1 cellular context compared by ENCODE assay signal in the genomic region with DNA sequence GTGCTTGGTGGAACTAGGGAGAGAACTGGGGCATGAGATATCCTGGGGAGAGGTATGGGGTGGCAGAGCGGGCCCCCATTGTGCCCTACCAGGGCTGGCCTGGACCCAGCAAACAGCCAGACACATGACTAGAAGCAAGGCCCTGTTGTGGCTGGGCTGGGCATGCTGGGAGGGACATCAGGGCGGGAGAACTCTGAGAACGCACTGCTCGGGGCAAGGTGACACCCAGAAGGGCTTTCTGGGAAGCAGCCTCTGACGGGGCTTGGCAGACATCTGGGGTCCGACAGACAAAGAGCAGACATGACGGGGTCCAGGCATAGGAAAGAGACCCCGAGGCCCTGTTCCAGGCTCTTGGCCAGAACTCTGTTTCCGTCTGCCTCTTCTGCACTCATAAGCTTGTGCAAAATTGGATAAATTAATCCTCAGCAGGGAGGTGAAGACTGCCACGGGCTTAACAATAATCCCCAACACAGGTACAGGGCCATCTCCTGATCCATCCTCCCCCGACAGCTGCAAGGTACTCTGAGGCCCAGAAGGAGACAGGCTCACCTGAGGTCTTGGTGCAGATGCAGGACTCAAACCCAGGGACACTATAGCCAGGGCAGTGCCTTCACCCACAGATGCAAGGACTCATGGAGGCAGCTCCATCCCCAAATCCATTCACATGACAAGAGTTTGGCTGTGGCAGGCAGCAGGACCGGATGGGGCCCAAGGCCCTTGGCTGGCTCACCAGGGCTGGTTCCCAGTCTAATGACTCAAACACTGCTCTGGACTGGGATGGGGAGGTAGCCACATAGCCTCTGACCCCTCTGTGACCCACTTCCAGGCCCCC.
TF ChIP-seq lines count a peak whose summit lies in the region.

No MANE protein-coding gene starts in this region.

TF ChIP-seq in SK-N-SH treated with all-trans-retinoic acid at 6 μM for 48 hours, 23 proteins besides CTCF, POLR2A, EP300 and RAD21 (continued from another document):
- TF ChIP-seq, protein P1, sequence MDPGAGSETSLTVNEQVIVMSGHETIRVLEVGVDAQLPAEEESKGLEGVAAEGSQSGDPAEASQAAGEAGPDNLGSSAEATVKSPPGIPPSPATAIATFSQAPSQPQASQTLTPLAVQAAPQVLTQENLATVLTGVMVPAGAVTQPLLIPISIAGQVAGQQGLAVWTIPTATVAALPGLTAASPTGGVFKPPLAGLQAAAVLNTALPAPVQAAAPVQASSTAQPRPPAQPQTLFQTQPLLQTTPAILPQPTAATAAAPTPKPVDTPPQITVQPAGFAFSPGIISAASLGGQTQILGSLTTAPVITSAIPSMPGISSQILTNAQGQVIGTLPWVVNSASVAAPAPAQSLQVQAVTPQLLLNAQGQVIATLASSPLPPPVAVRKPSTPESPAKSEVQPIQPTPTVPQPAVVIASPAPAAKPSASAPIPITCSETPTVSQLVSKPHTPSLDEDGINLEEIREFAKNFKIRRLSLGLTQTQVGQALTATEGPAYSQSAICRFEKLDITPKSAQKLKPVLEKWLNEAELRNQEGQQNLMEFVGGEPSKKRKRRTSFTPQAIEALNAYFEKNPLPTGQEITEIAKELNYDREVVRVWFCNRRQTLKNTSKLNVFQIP (CRISPR knock-in tag; IDR thresholded peaks at IDR 0.05; ENCODE audit: borderline replicate concordance, low read depth), result no peak
- TF ChIP-seq ISL1 (CRISPR knock-in tag; IDR thresholded peaks at IDR 0.05) (no peak), ZNF565 (CRISPR knock-in tag; conservative IDR thresholded peaks at IDR 0.05; ENCODE audit: low read depth) (0 out of 2 replicates have a peak, but pooled peaks have one; percentile 47), ESRRG (CRISPR knock-in tag; IDR thresholded peaks at IDR 0.05) (no peak), RARB (CRISPR knock-in tag; IDR thresholded peaks at IDR 0.05) (no peak), SNAI2 (CRISPR knock-in tag; IDR thresholded peaks at IDR 0.05) (no peak), CSDC2 (CRISPR knock-in tag; IDR thresholded peaks at IDR 0.05) (no peak)
- TF ChIP-seq, protein P2, sequence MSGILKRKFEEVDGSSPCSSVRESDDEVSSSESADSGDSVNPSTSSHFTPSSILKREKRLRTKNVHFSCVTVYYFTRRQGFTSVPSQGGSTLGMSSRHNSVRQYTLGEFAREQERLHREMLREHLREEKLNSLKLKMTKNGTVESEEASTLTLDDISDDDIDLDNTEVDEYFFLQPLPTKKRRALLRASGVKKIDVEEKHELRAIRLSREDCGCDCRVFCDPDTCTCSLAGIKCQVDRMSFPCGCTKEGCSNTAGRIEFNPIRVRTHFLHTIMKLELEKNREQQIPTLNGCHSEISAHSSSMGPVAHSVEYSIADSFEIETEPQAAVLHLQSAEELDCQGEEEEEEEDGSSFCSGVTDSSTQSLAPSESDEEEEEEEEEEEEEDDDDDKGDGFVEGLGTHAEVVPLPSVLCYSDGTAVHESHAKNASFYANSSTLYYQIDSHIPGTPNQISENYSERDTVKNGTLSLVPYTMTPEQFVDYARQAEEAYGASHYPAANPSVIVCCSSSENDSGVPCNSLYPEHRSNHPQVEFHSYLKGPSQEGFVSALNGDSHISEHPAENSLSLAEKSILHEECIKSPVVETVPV (CRISPR knock-in tag; IDR thresholded peaks at IDR 0.05), result no peak; the same call in 1 of the 2 replicates
- TF ChIP-seq, protein P3, sequence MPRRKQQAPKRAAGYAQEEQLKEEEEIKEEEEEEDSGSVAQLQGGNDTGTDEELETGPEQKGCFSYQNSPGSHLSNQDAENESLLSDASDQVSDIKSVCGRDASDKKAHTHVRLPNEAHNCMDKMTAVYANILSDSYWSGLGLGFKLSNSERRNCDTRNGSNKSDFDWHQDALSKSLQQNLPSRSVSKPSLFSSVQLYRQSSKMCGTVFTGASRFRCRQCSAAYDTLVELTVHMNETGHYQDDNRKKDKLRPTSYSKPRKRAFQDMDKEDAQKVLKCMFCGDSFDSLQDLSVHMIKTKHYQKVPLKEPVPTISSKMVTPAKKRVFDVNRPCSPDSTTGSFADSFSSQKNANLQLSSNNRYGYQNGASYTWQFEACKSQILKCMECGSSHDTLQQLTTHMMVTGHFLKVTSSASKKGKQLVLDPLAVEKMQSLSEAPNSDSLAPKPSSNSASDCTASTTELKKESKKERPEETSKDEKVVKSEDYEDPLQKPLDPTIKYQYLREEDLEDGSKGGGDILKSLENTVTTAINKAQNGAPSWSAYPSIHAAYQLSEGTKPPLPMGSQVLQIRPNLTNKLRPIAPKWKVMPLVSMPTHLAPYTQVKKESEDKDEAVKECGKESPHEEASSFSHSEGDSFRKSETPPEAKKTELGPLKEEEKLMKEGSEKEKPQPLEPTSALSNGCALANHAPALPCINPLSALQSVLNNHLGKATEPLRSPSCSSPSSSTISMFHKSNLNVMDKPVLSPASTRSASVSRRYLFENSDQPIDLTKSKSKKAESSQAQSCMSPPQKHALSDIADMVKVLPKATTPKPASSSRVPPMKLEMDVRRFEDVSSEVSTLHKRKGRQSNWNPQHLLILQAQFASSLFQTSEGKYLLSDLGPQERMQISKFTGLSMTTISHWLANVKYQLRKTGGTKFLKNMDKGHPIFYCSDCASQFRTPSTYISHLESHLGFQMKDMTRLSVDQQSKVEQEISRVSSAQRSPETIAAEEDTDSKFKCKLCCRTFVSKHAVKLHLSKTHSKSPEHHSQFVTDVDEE (CRISPR knock-in tag; IDR thresholded peaks at IDR 0.05), result peak; percentile 88
TF ChIP-seq in SK-N-SH treated with all-trans-retinoic acid at 6 μM for 48 hours: peak in this region for 4.
